ENCODE assay signal across 15 cellular contexts in the genomic region with DNA sequence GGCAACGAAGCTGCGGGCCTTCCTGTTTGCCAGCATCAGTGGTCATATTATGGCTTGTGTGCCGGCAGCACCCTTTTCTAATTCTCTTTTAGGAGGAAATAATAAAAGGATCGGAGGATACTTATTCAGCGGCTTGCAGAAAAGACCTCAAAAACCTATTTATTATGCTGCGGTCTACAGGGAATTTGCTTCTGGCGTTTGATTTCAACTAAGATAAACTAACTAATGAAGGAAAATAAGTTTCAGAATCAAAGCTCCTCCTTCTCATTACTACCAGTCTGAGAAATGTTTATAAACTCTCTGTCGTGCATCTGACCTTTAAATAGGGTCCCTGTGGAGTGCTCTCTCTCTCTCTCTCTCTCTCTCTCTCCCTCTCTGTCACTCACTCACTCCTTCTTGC.
"Had no signal": no experiment of that assay in that cellular context is flagged by ENCODE, and none has a peak within 500 bp of the region (broad histone marks: within the 10 kb centered on the region; RNA-seq: fewer than 3 reads in every experiment).

No MANE protein-coding gene starts in this region.

- H3K9me3 ChIP-seq: gastroesophageal sphincter, heart right ventricle, lower lobe of right lung, testis had no signal

- H3K27ac ChIP-seq: dorsolateral prefrontal cortex, heart right ventricle, lower lobe of right lung, testis had no signal

- H3K36me3 ChIP-seq: gastroesophageal sphincter, heart right ventricle, lower lobe of right lung had no signal

- H3K27me3 ChIP-seq: gastroesophageal sphincter, testis had no signal

- DNase-seq: activated CD4-positive, alpha-beta T cell treated with anti-CD3 and anti-CD28 coated beads, Interleukin-2, amount 50 U/mL, for 4 hours; activated CD8-positive, alpha-beta memory T cell treated with anti-CD3 and anti-CD28 coated beads, Interleukin-2, amount 10 ng/mL, durations not matched to agents 7 days and 5 days; activated naive CD4-positive, alpha-beta T cell; activated naive CD8-positive, alpha-beta T cell treated with anti-CD3 and anti-CD28 coated beads for 36 hours; amniotic stem cell; dorsolateral prefrontal cortex; heart right ventricle; left colon; lower lobe of right lung; midbrain; nephron progenitor cell; nucleus accumbens; retina; testis had no signal

- H3K4me1 ChIP-seq: heart right ventricle, testis had no signal

- H3K4me3 ChIP-seq: dorsolateral prefrontal cortex, gastroesophageal sphincter, heart right ventricle, lower lobe of right lung, testis had no signal
